In genomic region chr13:105670179-105671015, GRCh38 we compare ENCODE assay signal across 15 cellular contexts.
"Had no signal": no experiment of that assay in that cellular context is flagged by ENCODE, and none has a peak within 500 bp of the region (broad histone marks: within the 10 kb centered on the region; RNA-seq: fewer than 3 reads in every experiment).

No MANE protein-coding gene starts in this region.

- ATAC-seq: activated T-helper 17 cell treated with anti-CD3 and anti-CD28 coated beads, Interleukin-2, amount 50 U/mL, for 72 hours; gastrocnemius medialis; left lung; psoas muscle had no signal

- H3K4me3 ChIP-seq: gastrocnemius medialis, left lung, psoas muscle, testis had no signal

- H3K9me3 ChIP-seq: gastrocnemius medialis, left lung, psoas muscle, testis had no signal

- DNase-seq: activated CD4-positive, alpha-beta T cell treated with anti-CD3 and anti-CD28 coated beads, Interleukin-2, amount 10 ng/mL, durations not matched to agents 7 days and 5 days; activated CD4-positive, CD25-positive, alpha-beta regulatory T cell; activated CD8-positive, alpha-beta memory T cell treated with anti-CD3 and anti-CD28 coated beads for 24 hours; activated naive CD4-positive, alpha-beta T cell treated with anti-CD3 and anti-CD28 coated beads for 36 hours; caudate nucleus; cortex of kidney; effector CD8-positive, alpha-beta T cell; gastrocnemius medialis; left lung; nephron progenitor cell; psoas muscle; stimulated activated CD4-positive, alpha-beta T cell treated with anti-CD3 and anti-CD28 coated beads, Interleukin-4, amount 100 ng/mL, for 1 hour; stimulated activated CD8-positive, alpha-beta memory T cell treated with anti-CD3 and anti-CD28 coated beads, Interleukin-4, amount 100 ng/mL, for 48 hours; testis had no signal

- H3K36me3 ChIP-seq: gastrocnemius medialis, left lung had no signal

- H3K27me3 ChIP-seq: gastrocnemius medialis, left lung, testis had no signal

- H3K4me1 ChIP-seq: gastrocnemius medialis, left lung, psoas muscle, testis had no signal

- H3K27ac ChIP-seq: gastrocnemius medialis, left lung, psoas muscle, testis had no signal
